8 cellular contexts compared by ENCODE assay signal in the genomic region with DNA sequence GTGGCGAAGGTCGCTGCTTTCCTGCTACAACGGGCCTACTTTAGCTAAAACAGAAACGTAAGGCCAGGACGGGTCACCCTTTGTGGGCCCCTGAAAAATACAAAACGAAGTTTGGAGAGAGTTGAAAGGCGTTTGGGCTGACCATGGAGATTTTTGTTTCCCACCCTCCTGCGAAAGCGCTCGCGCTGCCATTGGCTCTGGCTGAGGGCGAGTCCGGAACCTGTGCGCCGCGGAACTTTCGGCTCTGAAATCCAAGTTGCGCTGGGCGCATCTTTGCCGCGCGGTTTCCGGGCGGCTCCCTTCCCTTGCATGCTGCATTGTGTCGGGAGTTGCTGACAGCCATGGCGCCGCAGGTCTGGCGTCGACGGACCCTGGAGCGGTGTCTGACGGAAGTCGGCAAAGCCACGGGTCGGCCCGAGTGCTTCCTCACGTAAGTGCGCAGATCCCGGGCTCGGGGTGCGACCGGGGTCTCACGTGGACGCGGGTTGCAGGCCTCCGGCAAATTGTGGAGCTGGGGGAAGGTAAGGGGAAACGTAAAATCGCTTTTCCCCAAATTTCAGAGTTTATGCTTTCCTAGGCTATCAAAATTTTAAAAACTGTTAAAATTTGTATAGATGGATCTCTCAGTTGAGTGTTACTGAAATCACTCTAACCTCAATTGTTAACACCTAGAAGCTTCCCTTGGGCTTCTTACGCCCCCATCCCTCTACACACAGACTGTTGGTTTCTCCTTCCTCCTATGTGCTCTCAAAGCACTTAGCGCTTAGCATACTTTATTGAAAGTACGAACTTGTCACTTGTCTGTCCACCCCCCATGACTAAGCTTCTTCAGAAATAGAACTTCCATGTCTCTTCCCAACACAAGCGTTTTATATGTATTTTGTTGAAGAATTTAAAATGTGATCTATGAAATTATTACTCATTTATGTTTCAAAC. TPM values are rescaled to one million over a fixed set of nuclear protein-coding genes. Genes with fewer than 3 reads are reported as not detected.
DNase-seq lines count a peak whose midpoint lies in the region; ATAC-seq, FAIRE-seq and TF ChIP-seq lines count a peak whose summit lies in the region.

A gene with protein sequence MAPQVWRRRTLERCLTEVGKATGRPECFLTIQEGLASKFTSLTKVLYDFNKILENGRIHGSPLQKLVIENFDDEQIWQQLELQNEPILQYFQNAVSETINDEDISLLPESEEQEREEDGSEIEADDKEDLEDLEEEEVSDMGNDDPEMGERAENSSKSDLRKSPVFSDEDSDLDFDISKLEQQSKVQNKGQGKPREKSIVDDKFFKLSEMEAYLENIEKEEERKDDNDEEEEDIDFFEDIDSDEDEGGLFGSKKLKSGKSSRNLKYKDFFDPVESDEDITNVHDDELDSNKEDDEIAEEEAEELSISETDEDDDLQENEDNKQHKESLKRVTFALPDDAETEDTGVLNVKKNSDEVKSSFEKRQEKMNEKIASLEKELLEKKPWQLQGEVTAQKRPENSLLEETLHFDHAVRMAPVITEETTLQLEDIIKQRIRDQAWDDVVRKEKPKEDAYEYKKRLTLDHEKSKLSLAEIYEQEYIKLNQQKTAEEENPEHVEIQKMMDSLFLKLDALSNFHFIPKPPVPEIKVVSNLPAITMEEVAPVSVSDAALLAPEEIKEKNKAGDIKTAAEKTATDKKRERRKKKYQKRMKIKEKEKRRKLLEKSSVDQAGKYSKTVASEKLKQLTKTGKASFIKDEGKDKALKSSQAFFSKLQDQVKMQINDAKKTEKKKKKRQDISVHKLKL (plus strand): TSS at position 310 of the 936 bp plus-strand sequence. CDS start 32 bp downstream, at position 342.

- TF ChIP-seq CTCF in astrocyte (IDR thresholded peaks at IDR 0.05; ENCODE audit: insufficient read depth, low read depth, low read length) = no peak

- H3K79me2 ChIP-seq in astrocyte (ENCODE audit: insufficient read depth, low read length) = peaks cover 83% of the 10 kb centered on the region

- no peaks in the 10 kb centered on the region for H3K27me3 Mint-ChIP-seq in T-helper 2 cell treated with Interferon-gamma antibody and Interleukin-4, amounts not matched to agents 5 μg/mL and 100 μg/mL, for 36 hours (ENCODE audit: low read depth)
- H3K27me3 Mint-ChIP-seq in astrocyte (ENCODE audit: low read depth, unreplicated experiment) = no peaks in the 10 kb centered on the region

- H3K4me1 Mint-ChIP-seq in T-helper 2 cell treated with Interferon-gamma antibody and Interleukin-4, amounts not matched to agents 5 μg/mL and 100 μg/mL, for 36 hours (ENCODE audit: low read depth) = peaks cover 6% of the 10 kb centered on the region
- peaks cover 4% of the 10 kb centered on the region for H3K4me1 Mint-ChIP-seq in astrocyte (ENCODE audit: low read depth, unreplicated experiment)

- peaks cover 15% of the 10 kb centered on the region for H3K36me3 ChIP-seq in astrocyte (ENCODE audit: insufficient read depth, low read length)
- H3K36me3 ChIP-seq in aorta (ENCODE audit: control insufficient read depth in 1 of 2, insufficient read depth in 2 of 2, low read length in 1 of 2) = peaks cover 4 to 6% of the 10 kb centered on the region in 2 donors

- 0% methylated on average over 52 of the region's 52 CpGs for WGBS in aorta, 2 donors

- peaks cover 13% of the 10 kb centered on the region for H3K36me3 Mint-ChIP-seq in T-helper 2 cell treated with Interferon-gamma antibody and Interleukin-4, amounts not matched to agents 5 μg/mL and 100 μg/mL, for 36 hours (ENCODE audit: low read depth)
- no peaks in the 10 kb centered on the region for H3K36me3 Mint-ChIP-seq in astrocyte (ENCODE audit: low read depth, unreplicated experiment)

- intact Hi-C loops in aorta (cut with DNase I) = loop anchor here in 1 of 2 donors (2.0 kb wide), 1 partner anchor 96 kb away; a partner anchor contains a TSS

- H3K27ac Mint-ChIP-seq in T-helper 2 cell treated with Interferon-gamma antibody and Interleukin-4, amounts not matched to agents 5 μg/mL and 100 μg/mL, for 36 hours = no peak within 1 kb of the TSS
- no peak within 1 kb of the TSS for H3K27ac Mint-ChIP-seq in astrocyte (ENCODE audit: unreplicated experiment)

- FAIRE-seq in GM18507 (lab: Jason Lieb, UNC) (no peak), astrocyte (lab: Jason Lieb, UNC) (no peak)

- H2AFZ ChIP-seq in astrocyte (ENCODE audit: low read depth, low read length) = peak within 1 kb of the TSS; percentile 91

- H3K4me3 ChIP-seq in astrocyte (ENCODE audit: insufficient read depth, low read depth, low read length) = peak within 1 kb of the TSS; percentile 98
- H3K4me3 ChIP-seq in aorta (ENCODE audit: low read length in 2 of 2) = peak within 1 kb of the TSS; percentile 65 to 95

- peak; percentile 68 for DNase-seq in GM18507 (ENCODE audit: extremely low spot score, insufficient read length, low read depth)
- DNase-seq in NCI-H146 treated with DMSO at 0.1 percent for 48 hours (lab: John Stamatoyannopoulos, UW; ENCODE audit: unreplicated experiment) = peak; percentile 77
- peak; percentile 89 for DNase-seq in T-helper 2 cell treated with Interferon-gamma antibody and Interleukin-4, amounts not matched to agents 5 μg/mL and 100 μg/mL, for 36 hours (ENCODE audit: low spot score)
- peak; percentile 81 for DNase-seq in astrocyte (ENCODE audit: low read depth)
- peak; percentile 79 for DNase-seq in hepatic stellate cell (ENCODE audit: low spot score)
- peak; percentile 75 for DNase-seq in renal cortical epithelial cell (ENCODE audit: low read depth)
- DNase-seq in aorta = peak; percentile 95 to 96

- H3K27me3 ChIP-seq in astrocyte (ENCODE audit: insufficient read depth, low read length) (no peaks in the 10 kb centered on the region), aorta (ENCODE audit: control insufficient read depth in 1 of 2, insufficient read depth in 2 of 2, low read length in 1 of 2) (no peaks in the 10 kb centered on the region)

- peak; percentile 91 for ATAC-seq in HG02885 (IDR thresholded peaks at IDR 0.05; ENCODE audit: poor library complexity, unreplicated experiment)
- peak; percentile 99 for ATAC-seq in aorta (ENCODE audit: low FRiP score)

- no peaks in the 10 kb centered on the region for H3K9me3 Mint-ChIP-seq in T-helper 2 cell treated with Interferon-gamma antibody and Interleukin-4, amounts not matched to agents 5 μg/mL and 100 μg/mL, for 36 hours
- no peaks in the 10 kb centered on the region for H3K9me3 Mint-ChIP-seq in astrocyte (ENCODE audit: unreplicated experiment)

- H4K20me1 ChIP-seq in astrocyte (ENCODE audit: insufficient read depth, low read length) = peaks cover 31% of the 10 kb centered on the region

- H3K4me3 Mint-ChIP-seq in T-helper 2 cell treated with Interferon-gamma antibody and Interleukin-4, amounts not matched to agents 5 μg/mL and 100 μg/mL, for 36 hours = no peak within 1 kb of the TSS
- no peak within 1 kb of the TSS for H3K4me3 Mint-ChIP-seq in astrocyte (ENCODE audit: unreplicated experiment)

- peaks cover 12% of the 10 kb centered on the region for H3K4me1 ChIP-seq in astrocyte (ENCODE audit: insufficient read depth, low read length)
- H3K4me1 ChIP-seq in aorta (ENCODE audit: control insufficient read depth in 1 of 2, insufficient read depth in 2 of 2, low read length in 2 of 2) = peaks cover 0 to 6% of the 10 kb centered on the region in 2 donors

- H3K9ac ChIP-seq in astrocyte (ENCODE audit: low read length) = peak within 1 kb of the TSS; percentile 95

- peak within 1 kb of the TSS; percentile 92 for H3K27ac ChIP-seq in astrocyte (ENCODE audit: low read depth, low read length)
- peak within 1 kb of the TSS; percentile 2 to 68 for H3K27ac ChIP-seq in aorta (ENCODE audit: low read depth in 1 of 2, low read length in 2 of 2)

- no peaks in the 10 kb centered on the region for H3K9me3 ChIP-seq in astrocyte (ENCODE audit: insufficient read depth, low read depth, low read length)
- no peaks in the 10 kb centered on the region for H3K9me3 ChIP-seq in aorta (ENCODE audit: control insufficient read depth, low read length)

- H3K4me2 ChIP-seq in astrocyte (ENCODE audit: low read length) = peak within 1 kb of the TSS; percentile 86

RNA-seq across cellular contexts. Expression of the gene that starts here (rescaled TPM):
- total RNA-seq in astrocyte (40.1 and 41.1 TPM in 2 replicates), renal cortical epithelial cell (10.4 and 18.8 TPM in 2 replicates), aorta (10 to 100 TPM; 28.9 to 29.7 TPM)
- 10 to 100 TPM; 19.8 to 22.4 TPM for polyA plus RNA-seq in aorta

Comparison
In these comparisons a context has a peak if more than half of its experiments do, and no peak if none do; other contexts are left out.
1. Peak in every context shown above with its lines: DNase-seq, ATAC-seq, H3K4me3 ChIP-seq and H3K27ac ChIP-seq.